Comparison of ENCODE assay signal across 1 cellular context in the genomic region with DNA sequence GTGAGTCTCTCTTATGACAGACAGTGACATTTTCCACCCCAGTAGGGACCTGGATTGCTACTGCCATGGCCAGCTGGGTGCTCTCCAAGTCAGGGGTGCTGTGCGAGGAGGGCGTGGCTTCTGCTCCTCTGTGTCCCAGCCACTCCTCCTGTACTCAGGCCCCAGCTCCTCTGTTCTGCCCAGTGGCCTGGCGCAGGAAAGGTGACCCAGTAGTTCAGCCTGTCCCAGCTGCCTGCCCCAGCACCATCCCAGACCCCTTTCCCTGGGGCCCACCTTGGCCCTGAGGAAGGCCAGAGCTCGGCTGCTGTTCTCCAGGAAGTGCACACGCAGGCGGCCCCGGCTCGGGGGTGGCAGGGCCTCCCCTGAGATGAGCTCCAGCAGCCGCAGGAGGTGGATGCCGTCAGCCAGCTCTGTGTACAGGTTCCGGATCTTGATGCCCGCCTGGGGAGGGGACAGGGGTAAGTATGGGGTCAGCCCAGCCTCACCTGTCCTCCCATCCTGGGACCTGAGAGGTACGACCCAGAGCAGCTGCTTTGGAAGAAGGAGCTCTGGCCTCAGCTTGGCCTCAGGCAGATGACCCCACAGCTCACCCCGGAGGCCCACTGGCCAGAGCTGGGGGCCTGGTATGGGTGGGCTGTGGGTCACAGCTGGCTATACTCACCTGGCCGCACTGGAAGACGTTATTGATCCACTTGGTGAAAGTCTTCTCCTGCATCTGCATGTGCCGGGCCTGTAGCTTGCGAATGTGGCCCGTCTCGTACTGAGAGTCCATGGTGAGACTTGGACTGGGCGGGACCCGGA.
TF ChIP-seq lines count a peak whose summit lies in the region.

No MANE protein-coding gene starts in this region.

TF ChIP-seq in IMR-90, 13 proteins besides CTCF, POLR2A, EP300 and RAD21:
- TF ChIP-seq, protein P1, sequence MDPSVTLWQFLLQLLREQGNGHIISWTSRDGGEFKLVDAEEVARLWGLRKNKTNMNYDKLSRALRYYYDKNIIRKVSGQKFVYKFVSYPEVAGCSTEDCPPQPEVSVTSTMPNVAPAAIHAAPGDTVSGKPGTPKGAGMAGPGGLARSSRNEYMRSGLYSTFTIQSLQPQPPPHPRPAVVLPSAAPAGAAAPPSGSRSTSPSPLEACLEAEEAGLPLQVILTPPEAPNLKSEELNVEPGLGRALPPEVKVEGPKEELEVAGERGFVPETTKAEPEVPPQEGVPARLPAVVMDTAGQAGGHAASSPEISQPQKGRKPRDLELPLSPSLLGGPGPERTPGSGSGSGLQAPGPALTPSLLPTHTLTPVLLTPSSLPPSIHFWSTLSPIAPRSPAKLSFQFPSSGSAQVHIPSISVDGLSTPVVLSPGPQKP (IDR thresholded peaks at IDR 0.05; ENCODE audit: borderline replicate concordance, low read depth, low read length), result no peak
- TF ChIP-seq BHLHE40 (IDR thresholded peaks at IDR 0.05; ENCODE audit: low read depth, low read length), result no peak
- TF ChIP-seq NFE2L2 (IDR thresholded peaks at IDR 0.05; ENCODE audit: low read depth, low read length), result no peak
- TF ChIP-seq MAFK (IDR thresholded peaks at IDR 0.05; ENCODE audit: low read depth, low read length), result no peak
- TF ChIP-seq CHD1 (IDR thresholded peaks at IDR 0.05; ENCODE audit: low read depth, low read length), result no peak
- TF ChIP-seq RCOR1 (IDR thresholded peaks at IDR 0.05; ENCODE audit: insufficient replicate concordance, low read length), result no peak
